19 cellular contexts compared by ENCODE assay signal in the genomic region with DNA sequence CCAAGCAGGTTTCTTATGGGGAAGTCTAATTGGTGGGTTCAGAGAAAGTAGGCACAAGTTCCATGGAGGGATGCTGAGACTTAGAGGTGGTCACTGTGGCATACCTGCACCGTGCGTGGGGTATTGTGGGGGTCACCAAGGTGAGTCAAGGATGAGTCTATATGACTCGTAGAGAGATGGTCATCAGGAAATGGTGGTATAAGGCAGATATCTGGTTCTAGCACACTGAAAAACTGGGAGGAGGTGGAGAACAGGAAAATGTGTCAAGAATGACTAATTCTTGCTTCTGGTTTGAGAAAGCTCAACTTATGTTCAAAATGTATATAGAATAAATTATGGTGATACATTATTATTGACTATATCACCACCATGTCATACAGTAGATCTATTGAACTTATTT.
A peak's percentile ranks its signal among the peaks of the same experiment; 100 is the strongest.
DNase-seq lines count a peak whose midpoint lies in the region; ATAC-seq, FAIRE-seq and TF ChIP-seq lines count a peak whose summit lies in the region.
"Had no signal": no experiment of that assay in that cellular context is flagged by ENCODE, and none has a peak within 500 bp of the region (broad histone marks: within the 10 kb centered on the region; RNA-seq: fewer than 3 reads in every experiment).

No MANE protein-coding gene starts in this region.

- H3K4me1 ChIP-seq in mammary epithelial cell (ENCODE audit: insufficient read depth, low read length) (no peaks in the 10 kb centered on the region), breast epithelium (no peaks in the 10 kb centered on the region), endothelial cell of umbilical vein (ENCODE audit: control insufficient read depth, extremely low read depth, insufficient read depth, low read length) (no peaks in the 10 kb centered on the region)
- H3K4me1 ChIP-seq in naive thymus-derived CD4-positive, alpha-beta T cell (ENCODE audit: control insufficient read depth in 2 of 2, insufficient read depth in 2 of 2, low read length in 2 of 2), result no peaks in the 10 kb centered on the region
- H3K4me1 ChIP-seq: A549, BLaER1 had no signal

- H3K4me2 ChIP-seq in mammary epithelial cell (ENCODE audit: insufficient read depth, low read depth, low read length), result no peak overlapping the region
- no peak overlapping the region for H3K4me2 ChIP-seq in endothelial cell of umbilical vein (ENCODE audit: insufficient read depth, low read length)
- H3K4me2 ChIP-seq: A549, BLaER1 had no signal

- TF ChIP-seq CTCF in mammary epithelial cell (conservative IDR thresholded peaks at IDR 0.05 in 1 of 2, IDR thresholded peaks at IDR 0.05 in 1 of 2; ENCODE audit: extremely low read depth in 1 of 2, insufficient read depth in 1 of 2, low read depth in 1 of 2, low read length in 2 of 2) (no peak), breast epithelium (IDR thresholded peaks at IDR 0.05) (no peak), endothelial cell of umbilical vein (IDR thresholded peaks at IDR 0.05; ENCODE audit: extremely low read depth in 1 of 2, insufficient read depth in 1 of 2, low read depth in 1 of 2, low read length in 2 of 2) (no peak)

- H3K4me3 ChIP-seq in mammary epithelial cell (replicated peaks in 1 of 3; ENCODE audit: insufficient read depth in 1 of 3, low read depth in 2 of 3, low read length in 3 of 3) (no peak overlapping the region), breast epithelium (no peak overlapping the region), endothelial cell of umbilical vein (replicated peaks in 1 of 3; ENCODE audit: insufficient read depth in 1 of 3, low read depth in 1 of 3, low read length in 3 of 3) (no peak overlapping the region)
- H3K4me3 ChIP-seq in naive thymus-derived CD4-positive, alpha-beta T cell (ENCODE audit: low read length), result no peak overlapping the region
- H3K4me3 ChIP-seq: A549, BLaER1, GM12878 had no signal

- DNase-seq in mammary epithelial cell (peak; percentile 23), breast epithelium (ENCODE audit: low spot score in 2 of 2) (no peak), RKO (ENCODE audit: low spot score) (peak; percentile 17), endothelial cell of umbilical vein (ENCODE audit: low read depth, low spot score) (peak; percentile 15), kidney tubule cell (ENCODE audit: low spot score) (peak; percentile 59)
- DNase-seq in activated naive CD8-positive, alpha-beta T cell treated with anti-CD3 and anti-CD28 coated beads for 36 hours, result no peak
- DNase-seq in naive thymus-derived CD4-positive, alpha-beta T cell, result no peak
- DNase-seq: CD4-positive, alpha-beta memory T cell; DMS79 treated with DMSO at 0.1 percent for 48 hours; H9; IMR-90 had no signal

- H3K79me2 ChIP-seq in mammary epithelial cell (ENCODE audit: insufficient read depth, low read length), result no peaks in the 10 kb centered on the region
- H3K79me2 ChIP-seq in endothelial cell of umbilical vein (ENCODE audit: control insufficient read depth, insufficient read depth, low read length), result no peaks in the 10 kb centered on the region

- H3K4me3 Mint-ChIP-seq in activated naive CD8-positive, alpha-beta T cell treated with anti-CD3 and anti-CD28 coated beads for 36 hours, result no peak overlapping the region
- H3K4me3 Mint-ChIP-seq in naive thymus-derived CD4-positive, alpha-beta T cell, result no peak overlapping the region
- H3K4me3 Mint-ChIP-seq: CD14-positive monocyte; CD4-positive, alpha-beta memory T cell; H9 had no signal

- dilution Hi-C loops in mammary epithelial cell (cut with HindIII; ENCODE audit: low sequenced_read_pairs) (no loop called here), endothelial cell of umbilical vein (cut with MboI; ENCODE audit: extremely low pct_ligation_motif_present, low sequenced_read_pairs) (no loop called here)

- H3K9me1 ChIP-seq in endothelial cell of umbilical vein (replicated peaks; ENCODE audit: control insufficient read depth, extremely low read depth, insufficient read depth, low read length), result no peaks in the 10 kb centered on the region

- H3K9me3 ChIP-seq in mammary epithelial cell (replicated peaks; ENCODE audit: insufficient read depth, low read length) (no peaks in the 10 kb centered on the region), breast epithelium (no peaks in the 10 kb centered on the region), endothelial cell of umbilical vein (replicated peaks; ENCODE audit: control insufficient read depth, insufficient read depth, low read length) (no peaks in the 10 kb centered on the region)
- no peaks in the 10 kb centered on the region for H3K9me3 ChIP-seq in naive thymus-derived CD4-positive, alpha-beta T cell (ENCODE audit: control insufficient read depth in 2 of 3, low read length in 3 of 3)
- H3K9me3 ChIP-seq: A549, BLaER1 had no signal

- H3K27me3 ChIP-seq in mammary epithelial cell (ENCODE audit: insufficient read depth, low read length) (no peaks in the 10 kb centered on the region), breast epithelium (no peaks in the 10 kb centered on the region), endothelial cell of umbilical vein (ENCODE audit: control insufficient read depth in 2 of 2, insufficient read depth in 2 of 2, low read length in 2 of 2) (no peaks in the 10 kb centered on the region)
- H3K27me3 ChIP-seq in naive thymus-derived CD4-positive, alpha-beta T cell (ENCODE audit: control insufficient read depth in 2 of 2, insufficient read depth in 2 of 2, low read length in 2 of 2), result no peaks in the 10 kb centered on the region
- H3K27me3 ChIP-seq: BLaER1 had no signal

- H3K9me3 Mint-ChIP-seq in activated naive CD8-positive, alpha-beta T cell treated with anti-CD3 and anti-CD28 coated beads for 36 hours, result no peaks in the 10 kb centered on the region
- peaks cover 0 to 6% (median 0%) of the 10 kb centered on the region in 11 donors for H3K9me3 Mint-ChIP-seq in naive thymus-derived CD4-positive, alpha-beta T cell
- H3K9me3 Mint-ChIP-seq: H9 had no signal

- H3K27me3 Mint-ChIP-seq in activated naive CD8-positive, alpha-beta T cell treated with anti-CD3 and anti-CD28 coated beads for 36 hours, result peaks cover 7% of the 10 kb centered on the region
- peaks cover 0 to 24% (median 13%) of the 10 kb centered on the region in 5 donors for H3K27me3 Mint-ChIP-seq in naive thymus-derived CD4-positive, alpha-beta T cell

- no peaks in the 10 kb centered on the region for H3K36me3 Mint-ChIP-seq in activated naive CD8-positive, alpha-beta T cell treated with anti-CD3 and anti-CD28 coated beads for 36 hours
- H3K36me3 Mint-ChIP-seq in naive thymus-derived CD4-positive, alpha-beta T cell, result no peaks in the 10 kb centered on the region
- H3K36me3 Mint-ChIP-seq: CD14-positive monocyte; CD4-positive, alpha-beta memory T cell had no signal

- no peak overlapping the region for H3K27ac Mint-ChIP-seq in activated naive CD8-positive, alpha-beta T cell treated with anti-CD3 and anti-CD28 coated beads for 36 hours
- H3K27ac Mint-ChIP-seq in naive thymus-derived CD4-positive, alpha-beta T cell, result no peak overlapping the region
- H3K27ac Mint-ChIP-seq: CD14-positive monocyte; CD4-positive, alpha-beta memory T cell; H9 had no signal

- H3K4me1 Mint-ChIP-seq in activated naive CD8-positive, alpha-beta T cell treated with anti-CD3 and anti-CD28 coated beads for 36 hours, result no peaks in the 10 kb centered on the region
- H3K4me1 Mint-ChIP-seq in naive thymus-derived CD4-positive, alpha-beta T cell, result no peaks in the 10 kb centered on the region
- H3K4me1 Mint-ChIP-seq: CD14-positive monocyte; CD4-positive, alpha-beta memory T cell had no signal

- TF ChIP-seq POLR2A in breast epithelium (IDR thresholded peaks at IDR 0.05), result no peak
- no peak for TF ChIP-seq POLR2A in endothelial cell of umbilical vein (IDR thresholded peaks at IDR 0.05; ENCODE audit: low read depth, low read length)

- no peak for ATAC-seq in GM21381 (IDR thresholded peaks at IDR 0.05; ENCODE audit: unreplicated experiment)
- no peak for ATAC-seq in naive thymus-derived CD4-positive, alpha-beta T cell
- ATAC-seq: A549, GM12878 had no signal

- no peak for FAIRE-seq in endothelial cell of umbilical vein (lab: Jason Lieb, UNC)
- FAIRE-seq: A549, GM12878, H1, HTR-8/SVneo had no signal

- in situ Hi-C loops in mammary epithelial cell (cut with MboI; ENCODE audit: low sequenced_read_pairs in 2 of 2), result no loop called here

- H3K36me3 ChIP-seq in mammary epithelial cell (ENCODE audit: insufficient read depth, low read length) (no peaks in the 10 kb centered on the region), breast epithelium (no peaks in the 10 kb centered on the region), endothelial cell of umbilical vein (ENCODE audit: control insufficient read depth in 2 of 2, extremely low read depth in 1 of 2, insufficient read depth in 2 of 2, low read length in 2 of 2) (no peaks in the 10 kb centered on the region)
- H3K36me3 ChIP-seq in naive thymus-derived CD4-positive, alpha-beta T cell (ENCODE audit: control insufficient read depth in 2 of 3, insufficient read depth in 3 of 3, low read length in 3 of 3), result no peaks in the 10 kb centered on the region
- H3K36me3 ChIP-seq: BLaER1 had no signal

- H2AFZ ChIP-seq in mammary epithelial cell (ENCODE audit: low read depth, low read length) (no peak overlapping the region), endothelial cell of umbilical vein (ENCODE audit: low read depth, low read length) (no peak overlapping the region)

- H4K20me1 ChIP-seq in mammary epithelial cell (ENCODE audit: insufficient read depth, low read length) (no peaks in the 10 kb centered on the region), endothelial cell of umbilical vein (replicated peaks; ENCODE audit: control insufficient read depth, extremely low read depth, insufficient read depth, low read length) (no peaks in the 10 kb centered on the region)
- H4K20me1 ChIP-seq: BLaER1 had no signal

- H3K27ac ChIP-seq in mammary epithelial cell (ENCODE audit: insufficient read depth, low read depth, low read length) (no peak overlapping the region), breast epithelium (no peak overlapping the region), endothelial cell of umbilical vein (ENCODE audit: insufficient read depth, low read depth, low read length) (no peak overlapping the region)
- H3K27ac ChIP-seq in naive thymus-derived CD4-positive, alpha-beta T cell (ENCODE audit: low read depth, low read length), result no peak overlapping the region
- H3K27ac ChIP-seq: 22Rv1, A549, BLaER1 had no signal

- CTCF ChIA-PET in mammary epithelial cell (lab: Charles Lee; ENCODE audit: low non-redundant PET) (no interaction called here), endothelial cell of umbilical vein (lab: Charles Lee) (interaction anchor here (0.7 kb wide), 1 partner anchor 77 kb away, joined by 3 read pairs; no protein-coding TSS in a partner anchor)
- CTCF ChIA-PET in naive thymus-derived CD4-positive, alpha-beta T cell (lab: Charles Lee), result no interaction called here

- no peak overlapping the region for H3K9ac ChIP-seq in mammary epithelial cell (ENCODE audit: insufficient read depth, low read length)
- no peak overlapping the region for H3K9ac ChIP-seq in endothelial cell of umbilical vein (replicated peaks; ENCODE audit: extremely low read depth, insufficient read depth, low read length)
- H3K9ac ChIP-seq: BLaER1 had no signal

- WGBS in mammary epithelial cell (ENCODE audit: low coverage, missing lambda C conversion rate), result 31% methylated on average over 3 of the region's 3 CpGs

- BruUV-seq in mammary epithelial cell (replicated peaks; lab: Mats Ljungman, UMichigan), result no TSS peak
- BruUV-seq in endothelial cell of umbilical vein (replicated peaks; lab: Mats Ljungman, UMichigan), result no TSS peak

- POLR2A ChIA-PET in endothelial cell of umbilical vein (lab: Charles Lee), result no interaction called here
- POLR2A ChIA-PET in naive thymus-derived CD4-positive, alpha-beta T cell (lab: Charles Lee), result no interaction called here

- intact Hi-C loops in mammary epithelial cell (cut with micrococcal nuclease), result no loop called here
- intact Hi-C loops in breast epithelium (cut with DNase I; ENCODE audit: low total_unique reads), result no loop called here
- intact Hi-C loops in endothelial cell of umbilical vein (cut with micrococcal nuclease), result no loop called here
- intact Hi-C loops in naive thymus-derived CD4-positive, alpha-beta T cell (cut with micrococcal nuclease), result no loop called here

Comparison
In these comparisons a context has a peak if more than half of its experiments do, and no peak if none do; other contexts are left out.
1. DNase-seq: peak in mammary epithelial cell (single experiment), RKO (single experiment), endothelial cell of umbilical vein (single experiment) and kidney tubule cell (single experiment); none in breast epithelium (0 of 2), activated naive CD8-positive, alpha-beta T cell treated with anti-CD3 and anti-CD28 coated beads for 36 hours (single experiment) and naive thymus-derived CD4-positive, alpha-beta T cell (0 of 9).